In genomic region chr1:15283500-15283899, GRCh38 we compare ENCODE assay signal across 14 cellular contexts. TPM values are rescaled to one million over a fixed set of nuclear protein-coding genes. Genes with fewer than 3 reads are reported as not detected.
A peak's percentile ranks its signal among the peaks of the same experiment; 100 is the strongest.
DNase-seq lines count a peak whose midpoint lies in the region; ATAC-seq and TF ChIP-seq lines count a peak whose summit lies in the region.
"Had no signal": no experiment of that assay in that cellular context is flagged by ENCODE, and none has a peak within 500 bp of the region (broad histone marks: within the 10 kb centered on the region; RNA-seq: fewer than 3 reads in every experiment).

No MANE protein-coding gene starts in this region.

- peak; percentile 33; the same call in 1 of the 2 replicates for TF ChIP-seq CTCF in HFFc6 (IDR thresholded peaks at IDR 0.05)

- H3K4me3 Mint-ChIP-seq in HFFc6, result no peak overlapping the region
- H3K4me3 Mint-ChIP-seq: CD4-positive, CD25-positive, alpha-beta regulatory T cell; mesothelial cell of epicardium had no signal

- in situ Hi-C loops in ACHN (cut with HindIII; ENCODE audit: low pct_ligation_motif_present, low pct_unique_long_range_greater_than_20kb, low sequenced_read_pairs), result no loop called here

- no peak overlapping the region for H3K27ac Mint-ChIP-seq in HFFc6
- H3K27ac Mint-ChIP-seq: CD4-positive, CD25-positive, alpha-beta regulatory T cell; mesothelial cell of epicardium had no signal

- peak; percentile 88 for ATAC-seq in left ventricle myocardium superior

- peaks cover 18% of the 10 kb centered on the region for H3K27me3 Mint-ChIP-seq in HFFc6 (ENCODE audit: insufficient read depth)

- intact Hi-C loops in left ventricle myocardium superior (cut with micrococcal nuclease), result no loop called here

- no peaks in the 10 kb centered on the region for H3K9me3 Mint-ChIP-seq in HFFc6
- H3K9me3 Mint-ChIP-seq: mesothelial cell of epicardium had no signal

- H3K4me1 Mint-ChIP-seq in HFFc6 (ENCODE audit: low read depth), result peaks cover 8% of the 10 kb centered on the region; the same call in 1 of the 2 replicates
- H3K4me1 Mint-ChIP-seq: CD4-positive, CD25-positive, alpha-beta regulatory T cell had no signal

- H3K36me3 Mint-ChIP-seq in HFFc6 (ENCODE audit: low read depth), result no peaks in the 10 kb centered on the region
- H3K36me3 Mint-ChIP-seq: brain; CD4-positive, CD25-positive, alpha-beta regulatory T cell; mesothelial cell of epicardium had no signal

- DNase-seq in ACHN, result peak; percentile 24
- peak; percentile 21 for DNase-seq in HFFc6
- DNase-seq in amniotic epithelial cell (ENCODE audit: low read depth), result peak; percentile 64
- DNase-seq in left ventricle myocardium superior, result peak; percentile 44
- DNase-seq in activated CD4-positive, alpha-beta T cell treated with anti-CD3 and anti-CD28 coated beads for 48 hours, result no peak
- DNase-seq in NCI-H774 (lab: John Stamatoyannopoulos, UW), result no peak
- DNase-seq in occipital lobe (lab: John Stamatoyannopoulos, UW), result no peak
- no peak for DNase-seq in activated CD8-positive, alpha-beta memory T cell treated with anti-CD3 and anti-CD28 coated beads, Interleukin-2, amount 50 U/mL, for 4 hours
- DNase-seq: CD4-positive, CD25-positive, alpha-beta regulatory T cell; foreskin melanocyte; NCI-H1436 treated with DMSO at 0.1 percent for 48 hours; stimulated activated CD4-positive, alpha-beta T cell treated with anti-CD3 and anti-CD28 coated beads, Interleukin-15, amount 100 ng/mL, for 24 hours had no signal

RNA-seq across cellular contexts. Expression of gene FHAD1, which starts 36.5 kb away (rescaled TPM):
- under 1 TPM in 2 of 6 experiments, not detected in 4; 0.16 to 0.25 TPM for total RNA-seq in HFFc6 (2021; fragmentation: NEBNext Ultra II Directional; extraction: Animal tissue kit (Norgen Biotek cat#: 25700))
- total RNA-seq in left ventricle myocardium superior (not detected), occipital lobe (0.31 TPM)
- total RNA-seq: CD4-positive, CD25-positive, alpha-beta regulatory T cell had no signal

Comparison
In these comparisons a context has a peak if more than half of its experiments do, and no peak if none do; other contexts are left out.
1. DNase-seq: peak in ACHN (single experiment), HFFc6 (single experiment), amniotic epithelial cell (single experiment) and left ventricle myocardium superior (single experiment); none in activated CD4-positive, alpha-beta T cell treated with anti-CD3 and anti-CD28 coated beads for 48 hours (single experiment), NCI-H774 (single experiment), occipital lobe (single experiment) and activated CD8-positive, alpha-beta memory T cell treated with anti-CD3 and anti-CD28 coated beads, Interleukin-2, amount 50 U/mL, for 4 hours (single experiment).